16 cellular contexts compared by ENCODE assay signal in genomic region chr22:47847281-47847890, GRCh38.
A peak's percentile ranks its signal among the peaks of the same experiment; 100 is the strongest.
DNase-seq lines count a peak whose midpoint lies in the region; TF ChIP-seq lines count a peak whose summit lies in the region.
"Had no signal": no experiment of that assay in that cellular context is flagged by ENCODE, and none has a peak within 500 bp of the region (broad histone marks: within the 10 kb centered on the region; RNA-seq: fewer than 3 reads in every experiment).

No MANE protein-coding gene starts in this region.

- TF ChIP-seq CTCF in WERI-Rb-1 (IDR thresholded peaks at IDR 0.05; ENCODE audit: low read depth, low read length) (no peak), testis (IDR thresholded peaks at IDR 0.05) (no peak), HFFc6 (IDR thresholded peaks at IDR 0.05) (no peak), mesothelial cell of epicardium (IDR thresholded peaks at IDR 0.05; ENCODE audit: unreplicated experiment) (no peak)

- H3K27ac ChIP-seq in WERI-Rb-1 (no peak overlapping the region), testis (no peak overlapping the region)

- peaks cover 1% of the 10 kb centered on the region; the same call in 1 of the 2 replicates for H3K27me3 Mint-ChIP-seq in HFFc6 (ENCODE audit: insufficient read depth)
- H3K27me3 Mint-ChIP-seq in mesothelial cell of epicardium (ENCODE audit: low read depth), result no peaks in the 10 kb centered on the region

- no peaks in the 10 kb centered on the region for H3K36me3 Mint-ChIP-seq in HFFc6 (ENCODE audit: low read depth)
- H3K36me3 Mint-ChIP-seq in mesothelial cell of epicardium, result no peaks in the 10 kb centered on the region
- H3K36me3 Mint-ChIP-seq: CD4-positive, alpha-beta memory T cell had no signal

- H3K4me1 ChIP-seq in testis, result peaks cover 14% of the 10 kb centered on the region
- H3K4me1 ChIP-seq: BE2C had no signal

- DNase-seq in NCI-H345 (lab: John Stamatoyannopoulos, UW) (peak; percentile 40), WERI-Rb-1 (peak; percentile 44), nucleus accumbens (lab: John Stamatoyannopoulos, UW) (peak in 29 of 56 donors; percentile 2 to 72 (median 23)), testis (peak; percentile 23), HFFc6 (no peak), pons (ENCODE audit: low spot score) (no peak), mesothelial cell of epicardium (ENCODE audit: low spot score in 2 of 2, unreplicated experiment in 2 of 2) (no peak)
- DNase-seq: BE2C; CD4-positive, alpha-beta memory T cell; DND-41; GF-D8; GOT3; KBM-7; NCI-H1048; NCI-H146; SIG-M5 had no signal

- H3K4me3 Mint-ChIP-seq in HFFc6 (no peak overlapping the region), mesothelial cell of epicardium (no peak overlapping the region)
- H3K4me3 Mint-ChIP-seq: CD4-positive, alpha-beta memory T cell had no signal

- H3K4me3 ChIP-seq in WERI-Rb-1 (ENCODE audit: low read depth, low read length), result no peak overlapping the region
- no peak overlapping the region for H3K4me3 ChIP-seq in testis

- H3K9me3 ChIP-seq in WERI-Rb-1 (ENCODE audit: severe bottlenecking) (no peaks in the 10 kb centered on the region), testis (no peaks in the 10 kb centered on the region)
- H3K9me3 ChIP-seq: BE2C had no signal

- H3K27me3 ChIP-seq in WERI-Rb-1 (ENCODE audit: insufficient read depth, low read depth, severe bottlenecking) (no peaks in the 10 kb centered on the region), testis (no peaks in the 10 kb centered on the region)
- H3K27me3 ChIP-seq: BE2C had no signal

- no peaks in the 10 kb centered on the region for H3K4me1 Mint-ChIP-seq in HFFc6 (ENCODE audit: low read depth)
- peaks cover 11% of the 10 kb centered on the region for H3K4me1 Mint-ChIP-seq in mesothelial cell of epicardium
- H3K4me1 Mint-ChIP-seq: CD4-positive, alpha-beta memory T cell had no signal

- TF ChIP-seq POLR2A in testis (IDR thresholded peaks at IDR 0.05), result no peak

- H3K27ac Mint-ChIP-seq in HFFc6 (no peak overlapping the region), mesothelial cell of epicardium (no peak overlapping the region)
- H3K27ac Mint-ChIP-seq: CD4-positive, alpha-beta memory T cell had no signal

- H3K9me3 Mint-ChIP-seq in HFFc6, result peaks cover 56% of the 10 kb centered on the region
- H3K9me3 Mint-ChIP-seq in mesothelial cell of epicardium, result peaks cover 9% of the 10 kb centered on the region
- H3K9me3 Mint-ChIP-seq: CD4-positive, alpha-beta memory T cell had no signal

- 30 to 49% methylated on average over 5 to 6 of the region's 6 CpGs for WGBS in testis, 2 donors

- H3K36me3 ChIP-seq in WERI-Rb-1, result no peaks in the 10 kb centered on the region
- H3K36me3 ChIP-seq in testis (ENCODE audit: low read depth, missing control alignments), result no peaks in the 10 kb centered on the region
- H3K36me3 ChIP-seq: BE2C had no signal

- intact Hi-C loops in testis (cut with DNase I; ENCODE audit: low total_unique reads), result no loop called here

Comparison
In these comparisons a context has a peak if more than half of its experiments do, and no peak if none do; other contexts are left out.
1. DNase-seq: peak in NCI-H345 (single experiment), WERI-Rb-1 (single experiment), nucleus accumbens (29 of 56) and testis (single experiment); none in HFFc6 (single experiment), pons (single experiment) and mesothelial cell of epicardium (0 of 2).